In the genomic region with DNA sequence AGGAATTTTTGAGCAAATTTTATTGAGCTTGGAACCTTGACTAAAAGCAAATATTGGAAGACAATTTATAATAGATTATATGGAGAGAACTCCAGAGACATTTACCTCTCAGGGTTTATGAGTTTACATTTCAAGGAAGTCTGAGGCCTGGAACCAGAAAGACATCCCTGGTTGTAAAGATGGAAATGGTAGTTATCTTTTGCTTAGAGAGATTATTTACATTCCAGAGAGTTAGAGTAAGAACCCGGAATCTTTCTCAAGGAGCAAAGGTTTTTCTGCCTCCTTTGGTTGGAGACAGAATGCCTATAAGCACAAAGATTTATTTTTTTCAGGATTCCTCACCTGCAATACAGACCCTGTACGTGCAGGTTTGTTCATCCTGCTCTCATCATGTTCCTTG, we compare ENCODE assay signal across 21 cellular contexts.
DNase-seq lines count a peak whose midpoint lies in the region; ATAC-seq and TF ChIP-seq lines count a peak whose summit lies in the region.
"Had no signal": no experiment of that assay in that cellular context is flagged by ENCODE, and none has a peak within 500 bp of the region (broad histone marks: within the 10 kb centered on the region; RNA-seq: fewer than 3 reads in every experiment).

No MANE protein-coding gene starts in this region.

- no peak overlapping the region for H2AK5ac ChIP-seq in mesenchymal stem cell (ENCODE audit: low read length, severe bottlenecking)

- CTCF ChIA-PET in Caco-2 (lab: Charles Lee) = no interaction called here

- H3K4me3 ChIP-seq in Caco-2 (ENCODE audit: low read depth, low read length) = no peak overlapping the region
- no peak overlapping the region for H3K4me3 ChIP-seq in LNCaP clone FGC (ENCODE audit: low read depth, low read length)
- no peak overlapping the region for H3K4me3 ChIP-seq in choroid plexus epithelial cell (ENCODE audit: low read depth, low read length)
- H3K4me3 ChIP-seq in mesenchymal stem cell (ENCODE audit: insufficient read depth in 1 of 2, low read depth in 1 of 2, low read length in 2 of 2) = no peak overlapping the region
- H3K4me3 ChIP-seq: A549, BLaER1 had no signal

- TF ChIP-seq CTCF in Caco-2 (IDR thresholded peaks at IDR 0.05; ENCODE audit: insufficient read depth in 1 of 2, low read depth in 1 of 2, low read length in 1 of 2, severe bottlenecking in 1 of 2, unreplicated experiment in 1 of 2) (no peak), LNCaP clone FGC (IDR thresholded peaks at IDR 0.05; ENCODE audit: control insufficient read depth, extremely low read depth, insufficient read depth) (no peak), choroid plexus epithelial cell (conservative IDR thresholded peaks at IDR 0.05; ENCODE audit: low read depth, low read length) (no peak)

- H2BK120ac ChIP-seq in mesenchymal stem cell (ENCODE audit: low read depth, low read length) = no peak overlapping the region

- H3K27me3 Mint-ChIP-seq in Caco-2 (ENCODE audit: insufficient read depth, unreplicated experiment) = no peaks in the 10 kb centered on the region

- no peaks in the 10 kb centered on the region for H3K36me3 Mint-ChIP-seq in Caco-2 (ENCODE audit: insufficient read depth, unreplicated experiment)
- H3K36me3 Mint-ChIP-seq: CD8-positive, alpha-beta T cell had no signal

- H3K9me3 ChIP-seq in Caco-2 (no peaks in the 10 kb centered on the region), mesenchymal stem cell (ENCODE audit: control insufficient read depth, low read length) (no peaks in the 10 kb centered on the region)
- H3K9me3 ChIP-seq: A549, BLaER1 had no signal

- H3K4me1 ChIP-seq in Caco-2 (peaks cover 30% of the 10 kb centered on the region), mesenchymal stem cell (ENCODE audit: control insufficient read depth, insufficient read depth, low read depth, low read length) (no peaks in the 10 kb centered on the region)
- H3K4me1 ChIP-seq: A549, BLaER1 had no signal

- H3K9ac ChIP-seq in mesenchymal stem cell (ENCODE audit: low read length) = no peak overlapping the region
- H3K9ac ChIP-seq: BLaER1, KMS-11 had no signal

- H2BK15ac ChIP-seq in mesenchymal stem cell (ENCODE audit: low read depth, poor library complexity, severe bottlenecking) = no peak overlapping the region

- H2AFZ ChIP-seq in mesenchymal stem cell (ENCODE audit: low read depth, low read length) = no peak overlapping the region

- H3K9me3 Mint-ChIP-seq in Caco-2 (ENCODE audit: unreplicated experiment) = peaks cover 25% of the 10 kb centered on the region
- H3K9me3 Mint-ChIP-seq: CD8-positive, alpha-beta T cell had no signal

- DNase-seq in Caco-2 = peak; percentile 32 to 34
- peak; percentile 95 for DNase-seq in LNCaP clone FGC (ENCODE audit: low read depth)
- DNase-seq in choroid plexus epithelial cell (ENCODE audit: low read depth) = peak; percentile 15
- peak; percentile 39 for DNase-seq in mesenchymal stem cell
- DNase-seq in stimulated activated CD4-positive, alpha-beta T cell treated with anti-CD3 and anti-CD28 coated beads, Interleukin-4, amount 100 ng/mL, for 1 hour = no peak
- DNase-seq in NCI-H2107 treated with DMSO at 0.1 percent for 48 hours (lab: John Stamatoyannopoulos, UW; ENCODE audit: unreplicated experiment) = no peak
- DNase-seq in T1000 (lab: John Stamatoyannopoulos, UW) = no peak
- DNase-seq: CD8-positive, alpha-beta T cell; DMS53; H7; HFFc6; NCI-H1417 treated with DMSO at 0.1 percent for 48 hours; NCI-H187 treated with DMSO at 0.1 percent for 48 hours; NCI-H345; NCI-H524 treated with DMSO at 0.1 percent for 48 hours had no signal

- no peak overlapping the region for H4K91ac ChIP-seq in mesenchymal stem cell (ENCODE audit: low read length)

- POLR2A ChIA-PET in Caco-2 (lab: Charles Lee) = interaction anchor here (0.6 kb wide), 1 partner anchor 21 kb away, joined by 3 read pairs; no protein-coding TSS in a partner anchor

- H3K4me2 ChIP-seq in mesenchymal stem cell (ENCODE audit: low read length, poor library complexity, severe bottlenecking) = no peak overlapping the region
- H3K4me2 ChIP-seq: A549, BLaER1, KMS-11 had no signal

- BruUV-seq in Caco-2 (replicated peaks; lab: Mats Ljungman, UMichigan) = no TSS peak

- peaks cover 16% of the 10 kb centered on the region for H3K4me1 Mint-ChIP-seq in Caco-2 (ENCODE audit: low read depth, unreplicated experiment)

- ATAC-seq in GM19324 (IDR thresholded peaks at IDR 0.05; ENCODE audit: low FRiP score, unreplicated experiment) = no peak
- ATAC-seq: A549; CD8-positive, alpha-beta T cell; Panc1; SK-N-SH treated with all-trans-retinoic acid at 6 μM for 48 hours had no signal

- no peaks in the 10 kb centered on the region for H3K27me3 ChIP-seq in Caco-2 (replicated peaks; ENCODE audit: control insufficient read depth, insufficient read depth, low read length)
- H3K27me3 ChIP-seq in mesenchymal stem cell (ENCODE audit: control insufficient read depth in 1 of 2, insufficient read depth in 1 of 2, low read length in 2 of 2) = no peaks in the 10 kb centered on the region
- H3K27me3 ChIP-seq: BLaER1 had no signal

- H3K27ac Mint-ChIP-seq in Caco-2 (ENCODE audit: unreplicated experiment) = no peak overlapping the region
- H3K27ac Mint-ChIP-seq: CD8-positive, alpha-beta T cell; HFFc6 had no signal

- H3K4ac ChIP-seq in mesenchymal stem cell (ENCODE audit: low read depth in 1 of 2, low read length in 2 of 2) = no peak overlapping the region

- no peak overlapping the region for H3K18ac ChIP-seq in mesenchymal stem cell (ENCODE audit: low read depth in 1 of 2, low read length in 2 of 2)

- no peak overlapping the region for H2BK12ac ChIP-seq in mesenchymal stem cell (ENCODE audit: low read length in 2 of 2)

- H3K79me1 ChIP-seq in mesenchymal stem cell (replicated peaks; ENCODE audit: low read length, poor library complexity, severe bottlenecking) = no peaks in the 10 kb centered on the region

- H2BK5ac ChIP-seq in mesenchymal stem cell (ENCODE audit: low read depth, low read length, poor library complexity, severe bottlenecking) = no peak overlapping the region

- H3K27ac ChIP-seq in mesenchymal stem cell (ENCODE audit: low read length, poor library complexity, severe bottlenecking) = no peak overlapping the region
- H3K27ac ChIP-seq: A549, BLaER1, KMS-11 had no signal

- WGBS in mesenchymal stem cell = 26% methylated on average over 2 of the region's 2 CpGs

- intact Hi-C loops in Caco-2 (cut with micrococcal nuclease; ENCODE audit: unreplicated experiment) = loop anchor here (1.0 to 5.0 kb wide), 2 partner anchors 21 to 1638 kb away; no protein-coding TSS in a partner anchor

- H3K14ac ChIP-seq in mesenchymal stem cell (ENCODE audit: low read length in 2 of 2) = no peak overlapping the region

- H3K4me3 Mint-ChIP-seq in Caco-2 (ENCODE audit: unreplicated experiment) = no peak overlapping the region
- H3K4me3 Mint-ChIP-seq: CD8-positive, alpha-beta T cell; HFFc6 had no signal

- no peak overlapping the region for H4K8ac ChIP-seq in mesenchymal stem cell (ENCODE audit: low read length)

- no peak overlapping the region for H3K23ac ChIP-seq in mesenchymal stem cell (ENCODE audit: low read length in 2 of 2)

- H3K36me3 ChIP-seq in Caco-2 (ENCODE audit: control insufficient read depth, insufficient read depth, low read length) (no peaks in the 10 kb centered on the region), mesenchymal stem cell (ENCODE audit: control insufficient read depth in 1 of 2, insufficient read depth in 2 of 2, low read depth in 1 of 2, low read length in 2 of 2) (no peaks in the 10 kb centered on the region)
- H3K36me3 ChIP-seq: BLaER1 had no signal

Comparison
In these comparisons a context has a peak if more than half of its experiments do, and no peak if none do; other contexts are left out.
1. DNase-seq: peak in Caco-2 (2 of 2), LNCaP clone FGC (single experiment), choroid plexus epithelial cell (single experiment) and mesenchymal stem cell (single experiment); none in stimulated activated CD4-positive, alpha-beta T cell treated with anti-CD3 and anti-CD28 coated beads, Interleukin-4, amount 100 ng/mL, for 1 hour (single experiment), NCI-H2107 treated with DMSO at 0.1 percent for 48 hours (single experiment) and T1000 (single experiment).